In the genomic region with DNA sequence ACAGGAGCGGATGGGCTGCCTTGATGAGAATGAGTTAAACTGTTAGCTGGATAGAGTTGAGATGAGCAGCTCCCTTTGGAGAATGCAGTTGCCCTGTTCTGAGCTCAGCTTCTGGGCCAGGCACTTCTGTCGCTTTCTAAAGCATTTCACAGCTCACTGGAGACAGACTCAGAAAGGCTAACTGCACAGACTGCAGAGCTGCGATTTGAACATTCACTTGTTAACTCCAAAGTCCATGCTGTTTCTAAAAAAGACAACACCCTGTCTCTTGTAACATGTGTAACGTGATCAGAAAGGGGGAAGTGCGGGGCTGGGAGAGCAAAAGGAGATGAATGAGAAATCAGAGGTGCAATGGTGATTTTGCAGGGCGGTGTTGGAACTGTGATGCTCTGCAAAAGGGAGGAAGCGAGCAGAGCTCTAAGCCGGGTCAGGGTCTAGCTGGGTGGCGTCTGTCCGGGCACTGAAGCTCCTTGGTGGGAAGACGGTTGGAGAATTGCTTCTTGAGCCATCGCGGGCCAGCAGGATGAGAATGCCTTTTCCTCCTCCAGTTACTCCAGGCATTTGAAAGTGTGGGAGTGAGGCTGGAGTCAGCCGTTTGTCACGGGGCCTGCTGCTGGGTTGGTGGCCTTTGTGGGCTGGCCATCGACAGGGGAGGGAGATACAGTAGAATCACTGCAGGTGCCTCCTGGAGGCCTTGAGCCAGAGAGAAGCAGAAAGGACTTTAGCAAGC, we compare ENCODE assay signal across 14 cellular contexts. TPM values are rescaled to one million over a fixed set of nuclear protein-coding genes. Genes with fewer than 3 reads are reported as not detected.
A peak's percentile ranks its signal among the peaks of the same experiment; 100 is the strongest.
DNase-seq lines count a peak whose midpoint lies in the region; ATAC-seq and TF ChIP-seq lines count a peak whose summit lies in the region.
"Had no signal": no experiment of that assay in that cellular context is flagged by ENCODE, and none has a peak within 500 bp of the region (broad histone marks: within the 10 kb centered on the region; RNA-seq: fewer than 3 reads in every experiment).

No MANE protein-coding gene starts in this region.

- no peak for TF ChIP-seq EP300 in gastroesophageal sphincter (IDR thresholded peaks at IDR 0.05)

- H2AK5ac ChIP-seq in H9 (ENCODE audit: insufficient read length, low read length), result no peak overlapping the region

- TF ChIP-seq POLR2A in gastrocnemius medialis (IDR thresholded peaks at IDR 0.05), result no peak
- TF ChIP-seq POLR2A in vagina (IDR thresholded peaks at IDR 0.05), result no peak
- no peak for TF ChIP-seq POLR2A in gastroesophageal sphincter (IDR thresholded peaks at IDR 0.05)

- H4K20me1 ChIP-seq in H9 (ENCODE audit: control insufficient read depth, insufficient read depth, insufficient read length), result peaks cover 5% of the 10 kb centered on the region

- H3T11ph ChIP-seq in H9 (ENCODE audit: low read length), result no peak overlapping the region

- H3K9me3 ChIP-seq in H9 (ENCODE audit: control insufficient read depth, low read depth, low read length) (no peaks in the 10 kb centered on the region), gastrocnemius medialis (no peaks in the 10 kb centered on the region), vagina (no peaks in the 10 kb centered on the region), gastroesophageal sphincter (no peaks in the 10 kb centered on the region)
- H3K9me3 ChIP-seq: lower lobe of right lung had no signal

- H3K23me2 ChIP-seq in H9 (ENCODE audit: insufficient read length, low read depth, low read length, poor library complexity, severe bottlenecking), result no peaks in the 10 kb centered on the region

- peaks cover 1% of the 10 kb centered on the region; the same call in 1 of the 2 replicates for H3K79me2 ChIP-seq in H9 (ENCODE audit: insufficient read depth, low read length)

- H3K14ac ChIP-seq in H9 (ENCODE audit: insufficient read depth, low read length), result no peak overlapping the region

- no peak overlapping the region for H2AFZ ChIP-seq in H9 (ENCODE audit: low read length)

- H3K4me3 ChIP-seq in gastrocnemius medialis, result no peak overlapping the region
- H3K4me3 ChIP-seq in vagina, result no peak overlapping the region
- H3K4me3 ChIP-seq in gastroesophageal sphincter, result no peak overlapping the region
- H3K4me3 ChIP-seq: lower lobe of right lung had no signal

- H3K36me3 ChIP-seq in gastrocnemius medialis (peaks cover 0 to under 1% of the 10 kb centered on the region in 2 donors), vagina (no peaks in the 10 kb centered on the region), gastroesophageal sphincter (peaks cover 0 to 13% of the 10 kb centered on the region in 2 donors)
- H3K36me3 ChIP-seq: lower lobe of right lung had no signal

- H4K91ac ChIP-seq in H9 (ENCODE audit: insufficient read length, low read depth, low read length), result no peak overlapping the region

- no peaks in the 10 kb centered on the region for H3K9me3 Mint-ChIP-seq in H9

- H2BK20ac ChIP-seq in H9 (ENCODE audit: low read depth, low read length, poor library complexity, severe bottlenecking), result no peak overlapping the region

- no peak overlapping the region for H2BK15ac ChIP-seq in H9 (ENCODE audit: low read depth, low read length)

- no peak overlapping the region for H3K9ac ChIP-seq in H9 (ENCODE audit: extremely low read depth, insufficient read length, low read length)

- in situ Hi-C loops in gastrocnemius medialis (cut with MboI; ENCODE audit: low sequenced_read_pairs in 4 of 4), result no loop called here

- H3K36me3 Mint-ChIP-seq in H9 (ENCODE audit: insufficient read depth in 1 of 3, low read depth in 3 of 3), result peaks cover 4 to 26% (median 25%) of the 10 kb centered on the region in 3 experiments; a peak in 5 of 7 replicates

- H3K79me1 ChIP-seq in H9 (ENCODE audit: insufficient read depth, low read depth, low read length, poor library complexity, severe bottlenecking), result no peaks in the 10 kb centered on the region

- peaks cover 20 to 23% of the 10 kb centered on the region in 2 experiments for H3K4me1 Mint-ChIP-seq in H9

- H3K18ac ChIP-seq in H9 (ENCODE audit: insufficient read length, low read depth, low read length), result no peak overlapping the region

- H3K4ac ChIP-seq in H9 (ENCODE audit: low read depth, low read length), result no peak overlapping the region

- no peak overlapping the region for H2BK12ac ChIP-seq in H9 (ENCODE audit: insufficient read length, low read depth, low read length)

- DNase-seq in H9, result no peak
- DNase-seq in SKM-1 treated with dmso at 0.1 percent for 144 hours (lab: John Stamatoyannopoulos, UW; ENCODE audit: unreplicated experiment), result peak; percentile 33
- DNase-seq in kidney glomerular epithelial cell (lab: John Stamatoyannopoulos, UW), result peak; percentile 53
- no peak for DNase-seq in gastrocnemius medialis
- DNase-seq in vagina (ENCODE audit: extremely low spot score in 2 of 2), result no peak
- no peak for DNase-seq in NCI-H345 (lab: John Stamatoyannopoulos, UW)
- DNase-seq: activated gamma-delta T cell treated with Interleukin-2 at 50 U/mL for 16 hours, Calu3, dermis blood vessel endothelial cell, KG1, lower lobe of right lung, NCI-H226 had no signal

- ATAC-seq in gastrocnemius medialis, result peak in 1 of 2 donors; percentile 55
- no peak for ATAC-seq in gastroesophageal sphincter
- ATAC-seq: HCT116 had no signal

- no peaks in the 10 kb centered on the region for H3K4me1 ChIP-seq in H9 (ENCODE audit: insufficient read depth, low read length)
- H3K4me1 ChIP-seq in gastrocnemius medialis, result peaks cover 30 to 40% of the 10 kb centered on the region in 2 donors
- peaks cover 33% of the 10 kb centered on the region for H3K4me1 ChIP-seq in vagina
- H3K4me1 ChIP-seq in gastroesophageal sphincter, result peaks cover 0 to 40% (median 0%) of the 10 kb centered on the region in 3 donors

- no peak overlapping the region for H3K23ac ChIP-seq in H9 (ENCODE audit: insufficient read length, low read depth, low read length)

- H3K27ac Mint-ChIP-seq in H9, result peak overlapping the region in 2 of 3 experiments; percentile 26 to 37; a peak in 4 of 7 replicates

- H2BK5ac ChIP-seq in H9 (ENCODE audit: insufficient read length, low read length), result no peak overlapping the region

- H2BK120ac ChIP-seq in H9 (ENCODE audit: low read depth, low read length, poor library complexity, severe bottlenecking), result no peak overlapping the region

- no peak overlapping the region for H4K5ac ChIP-seq in H9 (ENCODE audit: insufficient read length, low read depth, low read length)

- H4K8ac ChIP-seq in H9 (replicated peaks; ENCODE audit: insufficient read length, low read depth, low read length), result no peak overlapping the region

- H3K27ac ChIP-seq in H9 (ENCODE audit: insufficient read length, low read depth, low read length), result no peak overlapping the region
- H3K27ac ChIP-seq in gastrocnemius medialis, result peak overlapping the region; percentile 25 to 37 (median 35)
- H3K27ac ChIP-seq in vagina, result no peak overlapping the region
- peak overlapping the region in 1 of 4 donors; percentile 18 for H3K27ac ChIP-seq in gastroesophageal sphincter
- H3K27ac ChIP-seq: lower lobe of right lung had no signal

- no CpG with 5 or more reads among the region's 16 CpGs for WGBS in H9 (ENCODE audit: extremely low coverage, insufficient read length, low lambda C conversion rate)
- WGBS in gastroesophageal sphincter (ENCODE audit: low coverage in 1 of 2), 2 donors, result 62 to 85% methylated on average over 8 to 10 of the region's 16 CpGs

- TF ChIP-seq CTCF in H9 (conservative IDR thresholded peaks at IDR 0.05), result no peak
- TF ChIP-seq CTCF in gastrocnemius medialis (IDR thresholded peaks at IDR 0.05 in 4 of 5, conservative IDR thresholded peaks at IDR 0.05 in 1 of 5), result no peak
- TF ChIP-seq CTCF in vagina (IDR thresholded peaks at IDR 0.05), result no peak
- TF ChIP-seq CTCF in gastroesophageal sphincter (IDR thresholded peaks at IDR 0.05), result no peak

- no peak overlapping the region for H3K56ac ChIP-seq in H9 (ENCODE audit: insufficient read length, low read depth, low read length)

- intact Hi-C loops in gastrocnemius medialis (cut with DNase I; ENCODE audit: low total_unique reads) (no loop called here), vagina (cut with DNase I) (no loop called here)

- H3K27me3 Mint-ChIP-seq in H9 (ENCODE audit: low read depth), result no peaks in the 10 kb centered on the region

- no peak overlapping the region for H3K4me3 Mint-ChIP-seq in H9

- no peaks in the 10 kb centered on the region for H3K27me3 ChIP-seq in H9 (ENCODE audit: insufficient read depth, low read length)
- no peaks in the 10 kb centered on the region for H3K27me3 ChIP-seq in gastrocnemius medialis
- no peaks in the 10 kb centered on the region for H3K27me3 ChIP-seq in vagina
- H3K27me3 ChIP-seq in gastroesophageal sphincter, result no peaks in the 10 kb centered on the region

- H3K4me2 ChIP-seq in H9 (ENCODE audit: insufficient read depth, insufficient read length, low read length), result no peak overlapping the region

RNA-seq across cellular contexts. Expression of a gene that starts 20.3 kb away (rescaled TPM):
- total RNA-seq in H9 (2021) (44.5 and 50.2 TPM in 2 replicates), gastrocnemius medialis (10 to 100 TPM; 36.0 to 56.2 (median 41.4) TPM), vagina (35.4 TPM), gastroesophageal sphincter (10 to 100 TPM; 42.5 to 54.2 (median 45.0) TPM)

Comparison
In these comparisons a context has a peak if more than half of its experiments do, and no peak if none do; other contexts are left out.
1. DNase-seq: peak in SKM-1 treated with dmso at 0.1 percent for 144 hours (single experiment) and kidney glomerular epithelial cell (single experiment); none in H9 (single experiment), gastrocnemius medialis (0 of 2), vagina (0 of 2) and NCI-H345 (single experiment).
2. H3K27ac ChIP-seq: peak in gastrocnemius medialis (4 of 4); none in H9 (single experiment) and vagina (single experiment).